ENCODE assay signal across 21 cellular contexts in the genomic region with DNA sequence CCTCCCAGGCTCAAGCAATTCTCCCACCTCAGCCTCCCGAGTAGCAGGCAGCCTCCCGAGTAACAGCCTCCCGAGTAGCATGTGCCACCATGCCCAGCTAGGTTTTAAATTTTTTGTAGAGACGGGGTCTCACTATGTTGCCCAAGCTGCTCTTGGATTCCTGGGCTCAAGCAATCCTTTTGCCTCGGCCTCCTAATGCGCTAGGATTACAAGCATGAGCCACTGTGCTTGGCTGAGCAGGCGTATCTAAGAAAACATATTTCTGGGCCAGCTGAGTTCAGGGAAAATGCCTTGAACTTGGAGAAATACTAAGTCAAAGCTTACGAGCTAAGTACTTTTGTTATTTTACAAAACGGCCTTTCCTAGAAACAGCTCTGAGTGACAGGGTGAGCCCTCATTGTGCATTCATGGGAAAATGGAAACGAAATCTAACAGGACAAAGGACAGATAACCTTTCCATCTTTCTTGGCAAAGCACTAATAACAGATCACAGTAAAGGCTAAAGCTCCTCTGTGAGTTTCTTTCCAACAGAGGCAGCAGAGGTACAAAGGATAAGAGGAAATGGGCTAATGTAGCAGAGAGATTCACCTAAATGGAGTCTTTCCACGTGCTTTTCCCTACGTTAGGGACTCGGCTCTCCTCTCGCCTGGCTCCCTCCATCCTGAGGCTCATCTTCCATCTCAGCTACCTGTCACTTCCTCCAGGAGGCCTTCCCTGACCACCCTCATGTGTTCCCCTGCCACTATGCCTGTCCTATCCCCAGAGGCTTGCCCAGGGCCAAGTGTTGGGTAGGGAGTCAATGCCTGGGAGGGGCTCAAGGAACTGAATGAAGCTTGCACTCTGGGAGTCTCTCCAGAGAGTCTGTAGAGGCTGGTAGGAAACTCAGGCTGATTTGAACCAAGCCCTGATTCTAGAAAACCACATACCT. TPM values are rescaled to one million over a fixed set of nuclear protein-coding genes. Genes with fewer than 3 reads are reported as not detected.
"Had no signal": no experiment of that assay in that cellular context is flagged by ENCODE, and none has a peak within 500 bp of the region (broad histone marks: within the 10 kb centered on the region; RNA-seq: fewer than 3 reads in every experiment).

No MANE protein-coding gene starts in this region.

- H3K4me3 Mint-ChIP-seq: activated CD4-positive, alpha-beta memory T cell treated with anti-CD3 and anti-CD28 coated beads, Interleukin-2, amount 10 ng/mL, durations not matched to agents 7 days and 5 days; activated naive CD8-positive, alpha-beta T cell; immature natural killer cell had no signal

- H3K79me2 ChIP-seq: hepatocyte had no signal

- H3K4me3 ChIP-seq: adrenal gland, hepatocyte, mucosa of descending colon, tibial artery had no signal

- H2AFZ ChIP-seq: hepatocyte had no signal

- H3K4me1 ChIP-seq: tibial artery had no signal

- FAIRE-seq: astrocyte had no signal

- H3K36me3 ChIP-seq: adrenal gland, tibial artery had no signal

- H3K9me3 ChIP-seq: adrenal gland, mucosa of descending colon, tibial artery had no signal

- H3K4me2 ChIP-seq: hepatocyte had no signal

- H3K27me3 Mint-ChIP-seq: activated CD4-positive, alpha-beta memory T cell treated with anti-CD3 and anti-CD28 coated beads, Interleukin-2, amount 10 ng/mL, durations not matched to agents 7 days and 5 days; activated naive CD8-positive, alpha-beta T cell had no signal

- H3K36me3 Mint-ChIP-seq: activated naive CD8-positive, alpha-beta T cell; immature natural killer cell had no signal

- H3K27me3 ChIP-seq: adrenal gland, hepatocyte had no signal

- H3K27ac ChIP-seq: hepatocyte, tibial artery had no signal

- DNase-seq: activated CD4-positive, alpha-beta memory T cell treated with anti-CD3 and anti-CD28 coated beads, Interleukin-2, amount 10 ng/mL, durations not matched to agents 7 days and 5 days; activated naive CD4-positive, alpha-beta T cell; activated T-cell treated with anti-CD3 and anti-CD28 coated beads for 4 hours; central memory CD4-positive, alpha-beta T cell; dermis blood vessel endothelial cell; effector CD8-positive, alpha-beta T cell; foreskin melanocyte; immature natural killer cell; mesenchymal stem cell; mucosa of descending colon; occipital lobe; tibial artery had no signal

- ATAC-seq: mucosa of descending colon had no signal

- H3K27ac Mint-ChIP-seq: activated naive CD8-positive, alpha-beta T cell; immature natural killer cell had no signal

- H3K9me3 Mint-ChIP-seq: activated CD4-positive, alpha-beta memory T cell treated with anti-CD3 and anti-CD28 coated beads, Interleukin-2, amount 10 ng/mL, durations not matched to agents 7 days and 5 days; immature natural killer cell had no signal

RNA-seq across cellular contexts. Expression of a gene that starts 24.9 kb away (rescaled TPM):
- total RNA-seq: astrocyte, dermis blood vessel endothelial cell, hepatocyte, kidney epithelial cell, mucosa of descending colon, occipital lobe, renal cortical epithelial cell, urinary bladder had no signal
- polyA plus RNA-seq: esophagus, hepatocyte, neural cell had no signal

RNA-seq across cellular contexts. Expression of a gene that starts 27.1 kb away (rescaled TPM):
- total RNA-seq: astrocyte, kidney epithelial cell, occipital lobe, renal cortical epithelial cell had no signal
- polyA plus RNA-seq: neural cell had no signal
